ENCODE assay signal across 12 cellular contexts in the genomic region with DNA sequence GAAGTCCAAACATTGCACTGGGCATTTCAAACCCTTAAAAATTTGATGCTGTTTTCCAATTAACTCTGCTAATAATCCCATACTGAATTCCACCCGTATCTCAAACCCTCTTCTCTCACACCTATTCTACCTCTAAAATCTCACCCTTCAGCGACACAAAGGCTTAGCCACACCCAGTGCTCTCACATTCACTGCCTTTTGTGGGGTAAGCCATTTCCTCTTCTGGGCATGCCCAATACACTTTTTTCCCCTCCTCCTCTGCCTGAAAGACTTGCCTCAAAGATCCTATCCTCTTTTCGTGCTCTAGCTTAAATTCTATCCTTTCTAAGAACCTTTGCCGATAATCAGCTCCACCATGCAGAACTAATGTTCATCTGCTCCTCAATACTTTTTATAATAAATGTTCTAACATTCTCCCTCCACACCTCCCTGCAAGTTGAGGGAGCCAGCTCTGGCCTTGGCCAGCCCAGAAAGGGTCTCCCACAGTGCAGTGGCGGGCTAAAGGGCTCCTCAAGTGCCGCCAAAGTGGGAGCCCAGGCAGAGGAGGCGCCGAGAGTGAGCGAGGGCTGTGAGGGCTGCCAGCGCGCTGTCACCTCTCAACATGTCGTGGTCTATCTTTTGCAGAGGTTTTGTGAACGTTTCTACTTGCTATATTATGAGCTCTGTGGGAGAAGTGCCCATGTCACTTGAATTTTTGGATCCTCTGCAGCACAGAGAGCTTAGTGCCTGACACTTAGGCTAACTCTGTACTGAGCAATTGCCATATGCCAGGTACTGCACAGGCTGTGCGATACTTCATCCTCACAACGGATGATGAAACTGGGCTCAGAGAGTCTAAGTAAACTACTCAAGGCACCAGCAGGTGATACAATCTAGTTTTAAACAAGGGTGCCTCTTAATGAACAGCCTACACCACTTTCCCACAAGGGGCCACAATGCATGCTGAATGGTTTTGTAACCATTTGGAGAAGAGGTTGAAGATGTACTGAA. TPM values are rescaled to one million over a fixed set of nuclear protein-coding genes. Genes with fewer than 3 reads are reported as not detected.
DNase-seq lines count a peak whose midpoint lies in the region; ATAC-seq and TF ChIP-seq lines count a peak whose summit lies in the region.
"Had no signal": no experiment of that assay in that cellular context is flagged by ENCODE, and none has a peak within 500 bp of the region (broad histone marks: within the 10 kb centered on the region; RNA-seq: fewer than 3 reads in every experiment).

No MANE protein-coding gene starts in this region.

- no peaks in the 10 kb centered on the region for H3K36me3 Mint-ChIP-seq in CD4-positive, alpha-beta T cell (ENCODE audit: low read depth)

- ATAC-seq in CD4-positive, alpha-beta T cell (ENCODE audit: poor library complexity) = peak; percentile 53
- no peak for ATAC-seq in body of pancreas
- ATAC-seq in GM19395 (IDR thresholded peaks at IDR 0.05; ENCODE audit: unreplicated experiment) = no peak

- no peaks in the 10 kb centered on the region for H3K9me3 Mint-ChIP-seq in CD4-positive, alpha-beta T cell

- no peaks in the 10 kb centered on the region for H4K20me1 ChIP-seq in OCI-LY7 (ENCODE audit: insufficient read depth, low read length)
- H4K20me1 ChIP-seq in hepatocyte (ENCODE audit: insufficient read depth, poor library complexity, severe bottlenecking) = no peaks in the 10 kb centered on the region

- peak overlapping the region; percentile 21 for H3K4me3 Mint-ChIP-seq in CD4-positive, alpha-beta T cell

- no peak overlapping the region for H3K27ac Mint-ChIP-seq in CD4-positive, alpha-beta T cell

- no peak overlapping the region for H3K27ac ChIP-seq in CD4-positive, alpha-beta T cell (ENCODE audit: low read depth, low read length)
- H3K27ac ChIP-seq in OCI-LY7 (ENCODE audit: low read depth, low read length, poor library complexity, severe bottlenecking) (no peak overlapping the region), hepatocyte (peak overlapping the region; percentile 1), body of pancreas (no peak overlapping the region)
- H3K27ac ChIP-seq: SK-N-MC had no signal

- H2AFZ ChIP-seq in OCI-LY7 (ENCODE audit: low read length) (peak overlapping the region; percentile 50), hepatocyte (no peak overlapping the region)

- H3K27me3 Mint-ChIP-seq in CD4-positive, alpha-beta T cell = no peaks in the 10 kb centered on the region

- intact Hi-C loops in CD4-positive, alpha-beta T cell (cut with DNase I, micrococcal nuclease) = no loop called here
- intact Hi-C loops in OCI-LY7 (cut with micrococcal nuclease; ENCODE audit: unreplicated experiment) (no loop called here), body of pancreas (cut with DNase I) (no loop called here)

- H3K4me1 Mint-ChIP-seq in CD4-positive, alpha-beta T cell (ENCODE audit: low read depth) = peaks cover 48% of the 10 kb centered on the region

- CTCF ChIA-PET in CD4-positive, alpha-beta T cell (lab: Charles Lee) = interaction anchor here (1.4 to 2.1 kb wide), 3 partner anchors 12 to 58 kb away, joined by 3 to 7 read pairs (median 3); no protein-coding TSS in a partner anchor
- CTCF ChIA-PET in OCI-LY7 (lab: Charles Lee; ENCODE audit: unreplicated experiment) = interaction anchor here (0.7 kb wide), 1 partner anchor 72 kb away, joined by 3 read pairs; no protein-coding TSS in a partner anchor

- no peaks in the 10 kb centered on the region for H3K9me2 ChIP-seq in OCI-LY7 (ENCODE audit: insufficient read depth, low read length)
- H3K9me2 ChIP-seq in hepatocyte (replicated peaks; ENCODE audit: insufficient read depth) = no peaks in the 10 kb centered on the region

- no peaks in the 10 kb centered on the region for H3K27me3 ChIP-seq in CD4-positive, alpha-beta T cell (ENCODE audit: control insufficient read depth, insufficient read depth, low read length)
- no peaks in the 10 kb centered on the region for H3K27me3 ChIP-seq in hepatocyte
- no peaks in the 10 kb centered on the region for H3K27me3 ChIP-seq in body of pancreas

- 87% methylated on average over 15 of the region's 15 CpGs for WGBS in hepatocyte (ENCODE audit: low lambda C conversion rate, missing lambda C conversion rate)
- 84 to 93% methylated on average over 15 of the region's 15 CpGs for WGBS in body of pancreas, 2 donors

- H3K79me2 ChIP-seq in OCI-LY7 (ENCODE audit: insufficient read depth, low read depth, low read length) = no peaks in the 10 kb centered on the region
- no peaks in the 10 kb centered on the region for H3K79me2 ChIP-seq in hepatocyte

- TF ChIP-seq CTCF in CD4-positive, alpha-beta T cell (IDR thresholded peaks at IDR 0.05) = no peak
- TF ChIP-seq CTCF in OCI-LY7 (conservative IDR thresholded peaks at IDR 0.05; ENCODE audit: low read length) (no peak), hepatocyte (IDR thresholded peaks at IDR 0.05; ENCODE audit: poor library complexity) (no peak), body of pancreas (IDR thresholded peaks at IDR 0.05) (no peak)

- TF ChIP-seq POLR2A in body of pancreas (IDR thresholded peaks at IDR 0.05) = no peak

- peak in 4 of 10 experiments; percentile 8 to 26 (median 17) for DNase-seq in CD4-positive, alpha-beta T cell
- DNase-seq in DMS79 treated with DMSO at 0.1 percent for 48 hours (lab: John Stamatoyannopoulos, UW) (peak; percentile 95), OCI-LY7 (ENCODE audit: low spot score) (no peak), hepatocyte (ENCODE audit: low spot score) (no peak), body of pancreas (no peak), amniotic stem cell (lab: John Stamatoyannopoulos, UW) (no peak), NCI-H146 treated with DMSO at 0.1 percent for 48 hours (lab: John Stamatoyannopoulos, UW; ENCODE audit: unreplicated experiment) (no peak)
- DNase-seq: NCI-H2081, occipital lobe had no signal

- no peak overlapping the region for H3K4me3 ChIP-seq in OCI-LY7 (ENCODE audit: low read depth, low read length, poor library complexity, severe bottlenecking)
- no peak overlapping the region for H3K4me3 ChIP-seq in hepatocyte
- H3K4me3 ChIP-seq in body of pancreas = no peak overlapping the region
- H3K4me3 ChIP-seq: GM12878, SK-N-MC had no signal

- H3K9me3 ChIP-seq in CD4-positive, alpha-beta T cell (ENCODE audit: control insufficient read depth, low read length) = no peaks in the 10 kb centered on the region
- H3K9me3 ChIP-seq in OCI-LY7 (ENCODE audit: low read length) = no peaks in the 10 kb centered on the region
- no peaks in the 10 kb centered on the region for H3K9me3 ChIP-seq in hepatocyte (ENCODE audit: low read depth)
- no peaks in the 10 kb centered on the region for H3K9me3 ChIP-seq in body of pancreas

- H3K4me2 ChIP-seq in OCI-LY7 (ENCODE audit: low read length) (peak overlapping the region; percentile 9; the same call in 1 of the 2 replicates), hepatocyte (no peak overlapping the region)

- H3K36me3 ChIP-seq in OCI-LY7 (ENCODE audit: insufficient read depth, low read length) (no peaks in the 10 kb centered on the region), hepatocyte (replicated peaks; ENCODE audit: insufficient read depth, low read depth) (no peaks in the 10 kb centered on the region), body of pancreas (replicated peaks in 1 of 2; ENCODE audit: insufficient read depth in 1 of 2, low read depth in 2 of 2) (no peaks in the 10 kb centered on the region)

- H3K4me1 ChIP-seq in OCI-LY7 (ENCODE audit: insufficient read depth, low read length, poor library complexity, severe bottlenecking) = peaks cover 21% of the 10 kb centered on the region
- no peaks in the 10 kb centered on the region for H3K4me1 ChIP-seq in hepatocyte (ENCODE audit: insufficient read depth)
- peaks cover 26% of the 10 kb centered on the region for H3K4me1 ChIP-seq in body of pancreas

- no TSS peak for BruUV-seq in OCI-LY7 (replicated peaks; lab: Mats Ljungman, UMichigan)

- POLR2A ChIA-PET in CD4-positive, alpha-beta T cell (lab: Charles Lee) = interaction anchor here (0.8 to 1.4 kb wide), 2 partner anchors 15 to 28 kb away, joined by 3 to 4 read pairs; no protein-coding TSS in a partner anchor
- POLR2A ChIA-PET in OCI-LY7 (lab: Charles Lee) = interaction anchor here (0.6 to 1.8 kb wide), 7 partner anchors 10 to 1136 kb away, joined by 3 to 9 read pairs (median 3); no protein-coding TSS in a partner anchor

RNA-seq across cellular contexts. Expression of a gene that starts 53.6 kb away (rescaled TPM):
- total RNA-seq in CD4-positive, alpha-beta T cell = 10 to 100 TPM; 76.6 to 79.6 TPM
- total RNA-seq in OCI-LY7 (2014; rRNA removed; shearing (Covaris generic)) = 62.4 and 65.6 TPM in 2 replicates
- 251 and 256 TPM in 2 replicates for total RNA-seq in OCI-LY7 (2022)
- 40.3 and 46.5 TPM in 2 replicates for total RNA-seq in hepatocyte
- 31.9 and 32.0 TPM in 2 replicates for polyA plus RNA-seq in hepatocyte
- total RNA-seq in body of pancreas = 10 to 100 TPM; 45.7 to 53.4 TPM
